Comparison of ENCODE assay signal across 8 cellular contexts in the genomic region with DNA sequence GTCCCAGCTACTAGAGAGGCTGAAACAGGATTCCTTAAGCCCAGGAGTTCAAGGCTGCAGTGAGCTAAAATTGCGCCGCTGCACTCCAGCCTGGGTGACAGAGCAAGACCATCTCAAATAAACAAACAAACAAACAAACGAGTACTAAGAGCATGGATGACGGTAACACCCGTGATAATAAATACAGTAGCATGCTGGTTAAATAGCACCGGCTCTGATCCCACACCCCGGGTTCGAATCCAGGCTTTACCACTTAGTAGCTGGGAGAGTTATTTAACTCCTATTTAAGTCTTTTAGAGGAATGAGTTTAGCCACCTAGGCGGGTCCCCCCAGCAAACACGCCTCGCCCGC. TPM values are rescaled to one million over a fixed set of nuclear protein-coding genes. Genes with fewer than 3 reads are reported as not detected.
DNase-seq lines count a peak whose midpoint lies in the region; ATAC-seq, FAIRE-seq and TF ChIP-seq lines count a peak whose summit lies in the region.

No MANE protein-coding gene starts in this region.

- DNase-seq in activated naive CD4-positive, alpha-beta T cell treated with anti-CD3 and anti-CD28 coated beads for 36 hours: no peak
- no peak for DNase-seq in activated naive CD4-positive, alpha-beta T cell (lab: John Stamatoyannopoulos, UW)
- DNase-seq in astrocyte (ENCODE audit: low read depth) (no peak), lower lobe of right lung (no peak), tibial nerve (ENCODE audit: low spot score in 2 of 2) (no peak), NCI-H2227 (lab: John Stamatoyannopoulos, UW; ENCODE audit: unreplicated experiment) (no peak), NCI-H226 (no peak)

- 18 to 21% methylated on average over 12 of the region's 12 CpGs for WGBS in tibial nerve, 2 donors

- H3K36me3 ChIP-seq in astrocyte (ENCODE audit: insufficient read depth, low read length) (peaks cover 9% of the 10 kb centered on the region), lower lobe of right lung (peaks cover 9% of the 10 kb centered on the region), tibial nerve (peaks cover 0 to 10% (median 0%) of the 10 kb centered on the region in 3 donors)

- no peak overlapping the region for H3K27ac Mint-ChIP-seq in activated naive CD4-positive, alpha-beta T cell treated with anti-CD3 and anti-CD28 coated beads for 36 hours
- peak overlapping the region; percentile 14 for H3K27ac Mint-ChIP-seq in astrocyte (ENCODE audit: unreplicated experiment)

- H3K4me3 ChIP-seq in astrocyte (ENCODE audit: insufficient read depth, low read depth, low read length) (peak overlapping the region; percentile 97), lower lobe of right lung (peak overlapping the region; percentile 99), tibial nerve (peak overlapping the region; percentile 83 to 98 (median 88))

- H2AFZ ChIP-seq in astrocyte (ENCODE audit: low read depth, low read length): peak overlapping the region; percentile 98

- no peaks in the 10 kb centered on the region for H3K9me3 ChIP-seq in astrocyte (ENCODE audit: insufficient read depth, low read depth, low read length)
- H3K9me3 ChIP-seq in lower lobe of right lung: no peaks in the 10 kb centered on the region
- H3K9me3 ChIP-seq in tibial nerve: no peaks in the 10 kb centered on the region

- H3K4me2 ChIP-seq in astrocyte (ENCODE audit: low read length): peak overlapping the region; percentile 96

- H3K9ac ChIP-seq in astrocyte (ENCODE audit: low read length): peak overlapping the region; percentile 100

- intact Hi-C loops in activated naive CD4-positive, alpha-beta T cell treated with anti-CD3 and anti-CD28 coated beads for 36 hours (cut with micrococcal nuclease): loop anchor here (1.0 to 5.0 kb wide), 5 partner anchors 54 to 341 kb away; partner anchors contain the start of genes ABAT, PMM2, TMEM186 and USP7
- intact Hi-C loops in lower lobe of right lung (cut with DNase I): no loop called here

- no peaks in the 10 kb centered on the region for H3K27me3 Mint-ChIP-seq in activated naive CD4-positive, alpha-beta T cell treated with anti-CD3 and anti-CD28 coated beads for 36 hours (ENCODE audit: low read depth)
- no peaks in the 10 kb centered on the region for H3K27me3 Mint-ChIP-seq in astrocyte (ENCODE audit: low read depth, unreplicated experiment)

- peaks cover 6% of the 10 kb centered on the region for H3K36me3 Mint-ChIP-seq in activated naive CD4-positive, alpha-beta T cell treated with anti-CD3 and anti-CD28 coated beads for 36 hours (ENCODE audit: low read depth)
- no peaks in the 10 kb centered on the region for H3K36me3 Mint-ChIP-seq in astrocyte (ENCODE audit: low read depth, unreplicated experiment)

- peaks cover 46% of the 10 kb centered on the region for H3K79me2 ChIP-seq in astrocyte (ENCODE audit: insufficient read depth, low read length)

- H3K4me1 Mint-ChIP-seq in activated naive CD4-positive, alpha-beta T cell treated with anti-CD3 and anti-CD28 coated beads for 36 hours (ENCODE audit: low read depth): peaks cover 27% of the 10 kb centered on the region
- H3K4me1 Mint-ChIP-seq in astrocyte (ENCODE audit: low read depth, unreplicated experiment): peaks cover 9% of the 10 kb centered on the region

- no peak for TF ChIP-seq EP300 in tibial nerve (IDR thresholded peaks at IDR 0.05)

- H3K4me3 Mint-ChIP-seq in activated naive CD4-positive, alpha-beta T cell treated with anti-CD3 and anti-CD28 coated beads for 36 hours: peak overlapping the region; percentile 97
- peak overlapping the region; percentile 95 for H3K4me3 Mint-ChIP-seq in astrocyte (ENCODE audit: unreplicated experiment)

- peaks cover 31% of the 10 kb centered on the region for H4K20me1 ChIP-seq in astrocyte (ENCODE audit: insufficient read depth, low read length)

- H3K4me1 ChIP-seq in astrocyte (ENCODE audit: insufficient read depth, low read length): peaks cover 12% of the 10 kb centered on the region
- peaks cover 14% of the 10 kb centered on the region for H3K4me1 ChIP-seq in lower lobe of right lung
- H3K4me1 ChIP-seq in tibial nerve: peaks cover 0 to 23% (median 7%) of the 10 kb centered on the region in 4 donors

- CTCF ChIA-PET in activated naive CD4-positive, alpha-beta T cell treated with anti-CD3 and anti-CD28 coated beads for 36 hours (lab: Charles Lee): interaction anchor here (0.6 to 1.4 kb wide), 2 partner anchors 52 to 54 kb away, joined by 3 to 4 read pairs; no protein-coding TSS in a partner anchor

- no peaks in the 10 kb centered on the region for H3K9me3 Mint-ChIP-seq in activated naive CD4-positive, alpha-beta T cell treated with anti-CD3 and anti-CD28 coated beads for 36 hours
- H3K9me3 Mint-ChIP-seq in astrocyte (ENCODE audit: unreplicated experiment): no peaks in the 10 kb centered on the region

- FAIRE-seq in astrocyte (lab: Jason Lieb, UNC): no peak

- no peak for TF ChIP-seq CTCF in astrocyte (IDR thresholded peaks at IDR 0.05; ENCODE audit: insufficient read depth, low read depth, low read length)
- TF ChIP-seq CTCF in lower lobe of right lung (IDR thresholded peaks at IDR 0.05): no peak
- TF ChIP-seq CTCF in tibial nerve (IDR thresholded peaks at IDR 0.05): no peak

- H3K27ac ChIP-seq in astrocyte (ENCODE audit: low read depth, low read length): no peak overlapping the region
- H3K27ac ChIP-seq in lower lobe of right lung: peak overlapping the region; percentile 92
- H3K27ac ChIP-seq in tibial nerve: peak overlapping the region; percentile 73 to 90 (median 85)

- no peak for TF ChIP-seq POLR2A in tibial nerve (IDR thresholded peaks at IDR 0.05)

- ATAC-seq in lower lobe of right lung: no peak
- ATAC-seq in GM19328 (IDR thresholded peaks at IDR 0.05; ENCODE audit: unreplicated experiment): no peak

- H3K27me3 ChIP-seq in astrocyte (ENCODE audit: insufficient read depth, low read length) (peaks cover under 1% of the 10 kb centered on the region), lower lobe of right lung (ENCODE audit: low read depth) (no peaks in the 10 kb centered on the region), tibial nerve (no peaks in the 10 kb centered on the region)

RNA-seq across cellular contexts. Expression of gene METTL22, which starts 0.3 kb away (rescaled TPM):
- total RNA-seq in activated naive CD4-positive, alpha-beta T cell treated with anti-CD3 and anti-CD28 coated beads for 36 hours: 10 to 100 TPM; 43.2 to 48.4 TPM
- total RNA-seq in astrocyte (33.0 and 37.7 TPM in 2 replicates), lower lobe of right lung (43.5 TPM), tibial nerve (10 to 100 TPM; 34.3 to 69.5 (median 46.6) TPM)

RNA-seq across cellular contexts. Expression of gene TMEM114, which starts 30.9 kb away (rescaled TPM):
- total RNA-seq in activated naive CD4-positive, alpha-beta T cell treated with anti-CD3 and anti-CD28 coated beads for 36 hours: not detected
- not detected in 2 replicates for total RNA-seq in astrocyte
- total RNA-seq in lower lobe of right lung: not detected
- not detected for total RNA-seq in tibial nerve

RNA-seq across cellular contexts. Expression of gene ABAT, which starts 53.2 kb away (rescaled TPM):
- 1 to 10 TPM; 2.7 to 3.1 TPM for total RNA-seq in activated naive CD4-positive, alpha-beta T cell treated with anti-CD3 and anti-CD28 coated beads for 36 hours
- 22.8 and 23.3 TPM in 2 replicates for total RNA-seq in astrocyte
- total RNA-seq in lower lobe of right lung: 12.9 TPM
- 10 to 100 TPM in 3 of 4 donors, 1 to 10 TPM in 1; 9.6 to 24.0 (median 21.3) TPM for total RNA-seq in tibial nerve
